12 cellular contexts compared by ENCODE assay signal in the genomic region with DNA sequence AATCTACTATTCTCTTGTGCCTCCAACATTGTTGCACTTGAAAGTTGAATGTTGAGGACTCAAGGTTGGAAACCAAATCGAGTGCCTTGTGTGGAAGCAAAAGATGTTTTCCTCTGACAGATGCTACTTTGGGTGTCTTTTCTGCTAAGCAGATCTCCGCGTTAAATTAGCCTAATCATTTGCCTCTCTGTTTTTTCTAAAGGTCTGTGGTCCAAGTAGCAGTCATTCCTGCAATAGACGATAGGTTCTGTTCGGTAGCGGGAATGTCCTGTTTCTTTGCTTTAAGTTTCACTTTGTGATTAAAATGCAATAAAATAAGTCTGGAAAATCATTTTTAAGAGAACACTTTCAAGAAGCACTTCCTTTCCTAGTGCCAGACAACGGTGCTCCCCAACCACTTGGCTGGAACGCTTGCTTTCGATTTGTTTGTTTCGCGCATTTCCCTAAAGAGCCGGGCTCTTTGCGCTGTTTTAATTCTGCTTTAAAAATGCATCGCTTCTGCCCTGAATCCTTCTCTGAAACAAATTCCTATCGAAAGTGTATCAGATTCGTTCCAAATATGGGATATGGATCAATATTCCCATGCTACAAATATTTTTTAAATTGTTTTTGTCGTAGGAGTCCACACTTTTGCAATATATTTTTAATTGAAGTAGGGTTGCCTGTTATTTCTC. TPM values are rescaled to one million over a fixed set of nuclear protein-coding genes. Genes with fewer than 3 reads are reported as not detected.
DNase-seq lines count a peak whose midpoint lies in the region; ATAC-seq, FAIRE-seq and TF ChIP-seq lines count a peak whose summit lies in the region.
"Had no signal": no experiment of that assay in that cellular context is flagged by ENCODE, and none has a peak within 500 bp of the region (broad histone marks: within the 10 kb centered on the region; RNA-seq: fewer than 3 reads in every experiment).

No MANE protein-coding gene starts in this region.

- peak overlapping the region; percentile 12 for H3K4me3 ChIP-seq in iPS-18c (ENCODE audit: insufficient read depth, low read depth, low read length)

- ATAC-seq in WTC11 (no peak), GM19467 (IDR thresholded peaks at IDR 0.05; ENCODE audit: unreplicated experiment) (no peak)

- H3K27ac Mint-ChIP-seq in WTC11, result no peak overlapping the region

- peaks cover 64% of the 10 kb centered on the region for H3K4me1 Mint-ChIP-seq in WTC11

- no peaks in the 10 kb centered on the region for H3K36me3 Mint-ChIP-seq in WTC11

- POLR2A ChIA-PET in WTC11 (lab: Charles Lee), result interaction anchor here (1.9 kb wide), 1 partner anchor 9 kb away, joined by 14 read pairs; no protein-coding TSS in a partner anchor

- H3K9me3 ChIP-seq in iPS-18c (ENCODE audit: control insufficient read depth, insufficient read depth, low read length), result no peaks in the 10 kb centered on the region

- H3K4me3 Mint-ChIP-seq in WTC11, result peak overlapping the region; percentile 62

- H3K27me3 Mint-ChIP-seq in WTC11 (ENCODE audit: low read depth), result peaks cover 63% of the 10 kb centered on the region

- no peak for TF ChIP-seq POLR2A in H54 (IDR thresholded peaks at IDR 0.05; ENCODE audit: low read depth, low read length)

- no peaks in the 10 kb centered on the region for H3K9me3 Mint-ChIP-seq in WTC11

- peak; percentile 13 for DNase-seq in DMS114 treated with DMSO at 0.1 percent for 48 hours (lab: John Stamatoyannopoulos, UW; ENCODE audit: unreplicated experiment)
- DNase-seq in H54 (ENCODE audit: insufficient read length, low spot score), result no peak
- DNase-seq in WTC11 (ENCODE audit: low spot score), result no peak
- DNase-seq in stimulated activated CD4-positive, alpha-beta T cell treated with anti-CD3 and anti-CD28 coated beads, Interleukin-2, amount 100 ng/mL, for 24 hours, result no peak
- DNase-seq in COLO668 (lab: John Stamatoyannopoulos, UW; ENCODE audit: unreplicated experiment), result no peak
- DNase-seq: activated effector memory CD4-positive, alpha-beta T cell treated with Interleukin-2 at 50 U/mL for 16 hours; effector CD8-positive, alpha-beta T cell; islet precursor cell; NK-92 treated with Interleukin-12 subunit alpha and Interleukin-12 subunit beta, amount 100 ng/mL, for 24 hours had no signal

- TF ChIP-seq CTCF in WTC11 (IDR thresholded peaks at IDR 0.05), result no peak

- FAIRE-seq in H54 (lab: Jason Lieb, UNC), result peak; percentile 96
- FAIRE-seq: TTC549 had no signal

- CTCF ChIA-PET in WTC11 (lab: Charles Lee), result interaction anchor here (1.0 to 1.2 kb wide), 2 partner anchors 8 to 13 kb away, joined by 3 to 4 read pairs; no protein-coding TSS in a partner anchor

TF ChIP-seq in WTC11, 78 proteins besides CTCF, POLR2A, EP300 and RAD21:
- TF ChIP-seq ZBTB21 (CRISPR knock-in tag; IDR thresholded peaks at IDR 0.05; ENCODE audit: borderline replicate concordance) (no peak), SOX15 (CRISPR knock-in tag; IDR thresholded peaks at IDR 0.05) (no peak), TCF7 (CRISPR knock-in tag; IDR thresholded peaks at IDR 0.05; ENCODE audit: low read depth) (no peak), ZNF263 (CRISPR knock-in tag; IDR thresholded peaks at IDR 0.05; ENCODE audit: low read depth) (no peak), GTF2I (CRISPR knock-in tag; conservative IDR thresholded peaks at IDR 0.05) (no peak), CREM (CRISPR knock-in tag; IDR thresholded peaks at IDR 0.05) (no peak)
- TF ChIP-seq, protein P1, sequence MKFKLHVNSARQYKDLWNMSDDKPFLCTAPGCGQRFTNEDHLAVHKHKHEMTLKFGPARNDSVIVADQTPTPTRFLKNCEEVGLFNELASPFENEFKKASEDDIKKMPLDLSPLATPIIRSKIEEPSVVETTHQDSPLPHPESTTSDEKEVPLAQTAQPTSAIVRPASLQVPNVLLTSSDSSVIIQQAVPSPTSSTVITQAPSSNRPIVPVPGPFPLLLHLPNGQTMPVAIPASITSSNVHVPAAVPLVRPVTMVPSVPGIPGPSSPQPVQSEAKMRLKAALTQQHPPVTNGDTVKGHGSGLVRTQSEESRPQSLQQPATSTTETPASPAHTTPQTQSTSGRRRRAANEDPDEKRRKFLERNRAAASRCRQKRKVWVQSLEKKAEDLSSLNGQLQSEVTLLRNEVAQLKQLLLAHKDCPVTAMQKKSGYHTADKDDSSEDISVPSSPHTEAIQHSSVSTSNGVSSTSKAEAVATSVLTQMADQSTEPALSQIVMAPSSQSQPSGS (CRISPR knock-in tag; IDR thresholded peaks at IDR 0.05; ENCODE audit: borderline replicate concordance, low read depth), result no peak
- TF ChIP-seq, protein P2, sequence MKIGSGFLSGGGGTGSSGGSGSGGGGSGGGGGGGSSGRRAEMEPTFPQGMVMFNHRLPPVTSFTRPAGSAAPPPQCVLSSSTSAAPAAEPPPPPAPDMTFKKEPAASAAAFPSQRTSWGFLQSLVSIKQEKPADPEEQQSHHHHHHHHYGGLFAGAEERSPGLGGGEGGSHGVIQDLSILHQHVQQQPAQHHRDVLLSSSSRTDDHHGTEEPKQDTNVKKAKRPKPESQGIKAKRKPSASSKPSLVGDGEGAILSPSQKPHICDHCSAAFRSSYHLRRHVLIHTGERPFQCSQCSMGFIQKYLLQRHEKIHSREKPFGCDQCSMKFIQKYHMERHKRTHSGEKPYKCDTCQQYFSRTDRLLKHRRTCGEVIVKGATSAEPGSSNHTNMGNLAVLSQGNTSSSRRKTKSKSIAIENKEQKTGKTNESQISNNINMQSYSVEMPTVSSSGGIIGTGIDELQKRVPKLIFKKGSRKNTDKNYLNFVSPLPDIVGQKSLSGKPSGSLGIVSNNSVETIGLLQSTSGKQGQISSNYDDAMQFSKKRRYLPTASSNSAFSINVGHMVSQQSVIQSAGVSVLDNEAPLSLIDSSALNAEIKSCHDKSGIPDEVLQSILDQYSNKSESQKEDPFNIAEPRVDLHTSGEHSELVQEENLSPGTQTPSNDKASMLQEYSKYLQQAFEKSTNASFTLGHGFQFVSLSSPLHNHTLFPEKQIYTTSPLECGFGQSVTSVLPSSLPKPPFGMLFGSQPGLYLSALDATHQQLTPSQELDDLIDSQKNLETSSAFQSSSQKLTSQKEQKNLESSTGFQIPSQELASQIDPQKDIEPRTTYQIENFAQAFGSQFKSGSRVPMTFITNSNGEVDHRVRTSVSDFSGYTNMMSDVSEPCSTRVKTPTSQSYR (CRISPR knock-in tag; IDR thresholded peaks at IDR 0.05), result no peak
- TF ChIP-seq, protein P3, sequence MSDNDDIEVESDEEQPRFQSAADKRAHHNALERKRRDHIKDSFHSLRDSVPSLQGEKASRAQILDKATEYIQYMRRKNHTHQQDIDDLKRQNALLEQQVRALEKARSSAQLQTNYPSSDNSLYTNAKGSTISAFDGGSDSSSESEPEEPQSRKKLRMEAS (CRISPR knock-in tag; IDR thresholded peaks at IDR 0.05), result no peak

RNA-seq across cellular contexts. Expression of a gene that starts 14.1 kb away (rescaled TPM):
- total RNA-seq in WTC11 (2021), result 344 to 379 TPM (median 376 TPM) in 3 replicates

RNA-seq across cellular contexts. Expression of a gene that starts 24.1 kb away (rescaled TPM):
- 46.4 to 51.6 TPM (median 51.1 TPM) in 3 replicates for total RNA-seq in WTC11 (2021)
